8 cellular contexts compared by ENCODE assay signal in the genomic region with DNA sequence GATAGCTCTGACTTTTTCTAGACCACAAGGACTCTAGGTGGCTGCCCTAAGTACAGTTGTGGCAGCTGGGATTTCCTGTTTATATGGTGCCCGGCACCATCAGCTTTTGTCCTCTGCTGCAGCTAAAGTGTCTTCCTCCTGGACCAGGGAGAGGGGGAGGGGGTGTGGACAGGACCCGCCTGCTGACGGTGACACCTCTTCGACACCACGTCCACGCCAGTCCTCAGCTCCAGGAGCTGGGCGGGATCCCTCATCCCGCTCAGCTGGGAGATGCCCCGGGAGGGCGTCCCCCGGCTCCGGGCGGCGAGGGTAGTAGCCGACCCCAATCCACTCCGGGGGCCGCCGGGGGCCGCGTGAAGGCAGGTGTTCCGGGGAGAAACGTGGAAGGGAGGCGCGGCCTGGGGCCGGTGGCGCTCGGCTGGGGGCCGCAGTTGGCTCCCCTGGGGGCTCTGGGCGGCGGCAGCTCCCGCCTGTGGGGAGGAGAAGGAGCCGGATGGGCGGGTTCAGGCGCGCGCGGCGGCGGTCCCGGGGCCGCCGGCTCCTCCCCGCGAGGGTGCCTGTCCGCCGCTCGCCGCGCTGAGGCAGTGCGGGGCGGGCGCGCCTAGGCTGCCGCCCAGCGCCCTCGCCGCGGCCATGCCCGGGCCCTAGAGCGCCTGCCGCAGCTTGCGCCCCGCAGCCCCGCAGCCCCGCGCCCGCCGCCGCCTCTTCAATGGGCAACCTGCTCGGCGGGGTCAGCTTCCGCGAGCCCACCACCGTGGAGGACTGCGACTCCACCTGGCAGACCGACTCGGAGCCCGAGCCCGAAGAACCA. TPM values are rescaled to one million over a fixed set of nuclear protein-coding genes. Genes with fewer than 3 reads are reported as not detected.
DNase-seq lines count a peak whose midpoint lies in the region; ATAC-seq and TF ChIP-seq lines count a peak whose summit lies in the region.

A gene (plus strand): TSS at position 584 of the 811 bp plus-strand sequence. CDS start 126 bp downstream, at position 710.

- intact Hi-C loops in right cardiac atrium (cut with DNase I) (no loop called here), vagina (cut with DNase I) (no loop called here)

- ATAC-seq in GM18498 (IDR thresholded peaks at IDR 0.05; ENCODE audit: unreplicated experiment): peak; percentile 90
- ATAC-seq in HG02840 (IDR thresholded peaks at IDR 0.05; ENCODE audit: low FRiP score, unreplicated experiment): peak; percentile 85
- ATAC-seq in T-helper 17 cell: peak; percentile 94
- peak; percentile 98 to 99 for ATAC-seq in right cardiac atrium

- H3K36me3 Mint-ChIP-seq in T-helper 17 cell (ENCODE audit: low read depth): no peaks in the 10 kb centered on the region

- H3K27me3 ChIP-seq in right cardiac atrium (ENCODE audit: control insufficient read depth, insufficient read depth) (no peaks in the 10 kb centered on the region), vagina (no peaks in the 10 kb centered on the region)

- H3K27ac ChIP-seq in right cardiac atrium (ENCODE audit: low read length): peak within 1 kb of the TSS; percentile 91
- peak within 1 kb of the TSS; percentile 98 for H3K27ac ChIP-seq in vagina

- WGBS in right cardiac atrium: under 1% methylated on average over 79 of the region's 79 CpGs

- no peaks in the 10 kb centered on the region for H3K36me3 ChIP-seq in vagina

- H3K4me1 Mint-ChIP-seq in T-helper 17 cell: peaks cover 36% of the 10 kb centered on the region

- H3K4me1 ChIP-seq in right cardiac atrium (ENCODE audit: control insufficient read depth, insufficient read depth, low read length) (no peaks in the 10 kb centered on the region), vagina (peaks cover 58% of the 10 kb centered on the region)

- TF ChIP-seq POLR2A in vagina (IDR thresholded peaks at IDR 0.05): peak in 1 of 2 donors; percentile 68

- H3K4me3 ChIP-seq in right cardiac atrium (ENCODE audit: low read length) (peak within 1 kb of the TSS; percentile 99), vagina (peak within 1 kb of the TSS; percentile 77 to 94)

- H3K27me3 Mint-ChIP-seq in T-helper 17 cell: no peaks in the 10 kb centered on the region

- H3K4me3 Mint-ChIP-seq in T-helper 17 cell: peak within 1 kb of the TSS; percentile 90

- H3K9me3 ChIP-seq in T-helper 17 cell (ENCODE audit: control insufficient read depth, low read length, poor library complexity, severe bottlenecking) (no peaks in the 10 kb centered on the region), right cardiac atrium (ENCODE audit: control insufficient read depth, low read length) (no peaks in the 10 kb centered on the region), vagina (no peaks in the 10 kb centered on the region)

- peak; percentile 33 for DNase-seq in NCI-H1694 (lab: John Stamatoyannopoulos, UW)
- DNase-seq in T-helper 17 cell: peak; percentile 62 to 70 (median 66)
- DNase-seq in anterior cingulate cortex (lab: John Stamatoyannopoulos, UW): peak in 54 of 58 donors; percentile 20 to 86 (median 68)
- peak; percentile 80 to 93 (median 93) for DNase-seq in right cardiac atrium
- DNase-seq in putamen (ENCODE audit: low spot score): peak; percentile 70
- peak in 1 of 2 donors; percentile 89 for DNase-seq in vagina (ENCODE audit: extremely low spot score in 2 of 2)

- H3K27ac Mint-ChIP-seq in T-helper 17 cell: peak within 1 kb of the TSS; percentile 89

- no peak for TF ChIP-seq CTCF in vagina (IDR thresholded peaks at IDR 0.05)

RNA-seq across cellular contexts. Expression of the gene that starts here (rescaled TPM):
- total RNA-seq in T-helper 17 cell (10 to 100 TPM; 11.6 to 14.7 TPM), right cardiac atrium (10 to 100 TPM in 3 of 4 donors, 1 to 10 TPM in 1; 8.9 to 12.4 (median 12.1) TPM), vagina (34.1 TPM)
- 5.4 TPM for polyA plus RNA-seq in right cardiac atrium
